In genomic region chr10:32329061-32329460, GRCh38 we compare ENCODE assay signal across 21 cellular contexts. TPM values are rescaled to one million over a fixed set of nuclear protein-coding genes. Genes with fewer than 3 reads are reported as not detected.
A peak's percentile ranks its signal among the peaks of the same experiment; 100 is the strongest.
DNase-seq lines count a peak whose midpoint lies in the region; ATAC-seq, FAIRE-seq and TF ChIP-seq lines count a peak whose summit lies in the region.
"Had no signal": no experiment of that assay in that cellular context is flagged by ENCODE, and none has a peak within 500 bp of the region (broad histone marks: within the 10 kb centered on the region; RNA-seq: fewer than 3 reads in every experiment).

No MANE protein-coding gene starts in this region.

- no peak overlapping the region for H3K4me3 Mint-ChIP-seq in activated naive CD4-positive, alpha-beta T cell treated with anti-CD3 and anti-CD28 coated beads, Interleukin-2, amount 10 ng/mL, durations not matched to agents 7 days and 5 days
- no peak overlapping the region for H3K4me3 Mint-ChIP-seq in activated CD8-positive, alpha-beta T cell treated with anti-CD3 and anti-CD28 coated beads for 36 hours
- peak overlapping the region in 4 of 5 donors; percentile 30 to 41 (median 36) for H3K4me3 Mint-ChIP-seq in immature natural killer cell
- H3K4me3 Mint-ChIP-seq in stimulated activated effector memory CD8-positive, alpha-beta T cell treated with anti-CD3 and anti-CD28 coated beads, Interleukin-12 subunit alpha, Interleukin-12 subunit beta, amount 100 ng/mL, for 72 hours: peak overlapping the region; percentile 58
- H3K4me3 Mint-ChIP-seq: neural crest cell; T-helper 2 cell treated with Interferon-gamma antibody and Interleukin-4, amounts not matched to agents 5 μg/mL and 100 μg/mL, for 36 hours had no signal

- no peak overlapping the region for H3K27ac ChIP-seq in esophagus squamous epithelium

- TF ChIP-seq POLR2A in esophagus squamous epithelium (IDR thresholded peaks at IDR 0.05): no peak

- POLR2A ChIA-PET in activated CD8-positive, alpha-beta T cell treated with anti-CD3 and anti-CD28 coated beads for 36 hours (lab: Charles Lee): interaction anchor here (0.6 to 2.2 kb wide), 6 partner anchors 8 to 567 kb away, joined by 3 to 8 read pairs (median 6); no protein-coding TSS in a partner anchor

- no peak for FAIRE-seq in D721Med (lab: Jason Lieb, UNC)
- FAIRE-seq: H1, HepG2 had no signal

- no peaks in the 10 kb centered on the region for H3K9me3 Mint-ChIP-seq in activated naive CD4-positive, alpha-beta T cell treated with anti-CD3 and anti-CD28 coated beads, Interleukin-2, amount 50 U/mL, for 72 hours
- H3K9me3 Mint-ChIP-seq in activated naive CD4-positive, alpha-beta T cell treated with anti-CD3 and anti-CD28 coated beads, Interleukin-2, amount 10 ng/mL, durations not matched to agents 7 days and 5 days: no peaks in the 10 kb centered on the region
- H3K9me3 Mint-ChIP-seq in activated CD8-positive, alpha-beta T cell treated with anti-CD3 and anti-CD28 coated beads for 36 hours: no peaks in the 10 kb centered on the region
- H3K9me3 Mint-ChIP-seq in immature natural killer cell: no peaks in the 10 kb centered on the region
- H3K9me3 Mint-ChIP-seq in stimulated activated effector memory CD8-positive, alpha-beta T cell treated with anti-CD3 and anti-CD28 coated beads, Interleukin-12 subunit alpha, Interleukin-12 subunit beta, amount 100 ng/mL, for 72 hours: no peaks in the 10 kb centered on the region
- H3K9me3 Mint-ChIP-seq: neural crest cell; T-helper 2 cell treated with Interferon-gamma antibody and Interleukin-4, amounts not matched to agents 5 μg/mL and 100 μg/mL, for 36 hours had no signal

- TF ChIP-seq CTCF in activated CD8-positive, alpha-beta T cell treated with anti-CD3 and anti-CD28 coated beads for 36 hours (IDR thresholded peaks at IDR 0.05): no peak
- no peak for TF ChIP-seq CTCF in D721Med (IDR thresholded peaks at IDR 0.05; ENCODE audit: insufficient read depth, missing control alignments)
- no peak for TF ChIP-seq CTCF in esophagus squamous epithelium (IDR thresholded peaks at IDR 0.05)

- no peak for DNase-seq in activated naive CD4-positive, alpha-beta T cell treated with anti-CD3 and anti-CD28 coated beads, Interleukin-2, amount 50 U/mL, for 72 hours (ENCODE audit: low spot score in 2 of 2)
- no peak for DNase-seq in activated naive CD4-positive, alpha-beta T cell treated with anti-CD3 and anti-CD28 coated beads, Interleukin-2, amount 10 ng/mL, durations not matched to agents 7 days and 5 days
- DNase-seq in activated CD8-positive, alpha-beta T cell treated with anti-CD3 and anti-CD28 coated beads for 36 hours: no peak
- DNase-seq in immature natural killer cell: no peak
- no peak for DNase-seq in stimulated activated effector memory CD8-positive, alpha-beta T cell treated with anti-CD3 and anti-CD28 coated beads, Interleukin-12 subunit alpha, Interleukin-12 subunit beta, amount 100 ng/mL, for 72 hours (ENCODE audit: low spot score in 2 of 2)
- no peak for DNase-seq in D721Med (ENCODE audit: insufficient read length, low spot score)
- no peak for DNase-seq in NCI-H748 (lab: John Stamatoyannopoulos, UW; ENCODE audit: unreplicated experiment)
- no peak for DNase-seq in esophagus squamous epithelium (lab: John Stamatoyannopoulos, UW)
- DNase-seq: activated CD4-positive, CD25-positive, alpha-beta regulatory T cell; activated CD8-positive, alpha-beta memory T cell treated with anti-CD3 and anti-CD28 coated beads, Interleukin-2, amount 50 U/mL, for 4 hours; Caco-2; caudate nucleus; mammary epithelial cell; MG63; NCI-H146; NCI-H82; PC-3 had no signal

- H3K4me1 ChIP-seq in esophagus squamous epithelium: peaks cover 5 to 96% (median 65%) of the 10 kb centered on the region in 3 donors

- H3K27me3 ChIP-seq in esophagus squamous epithelium: no peaks in the 10 kb centered on the region
- H3K27me3 ChIP-seq: MG63 had no signal

- no peak overlapping the region for H3K4me3 ChIP-seq in esophagus squamous epithelium
- H3K4me3 ChIP-seq: MG63 had no signal

- 67% methylated on average over 1 of the region's 1 CpG; no CpG with 5 or more reads in 1 of the 2 donors for WGBS in esophagus squamous epithelium, 2 donors

- peak overlapping the region; percentile 69 to 82 for H3K27ac Mint-ChIP-seq in activated naive CD4-positive, alpha-beta T cell treated with anti-CD3 and anti-CD28 coated beads, Interleukin-2, amount 50 U/mL, for 72 hours
- H3K27ac Mint-ChIP-seq in activated naive CD4-positive, alpha-beta T cell treated with anti-CD3 and anti-CD28 coated beads, Interleukin-2, amount 10 ng/mL, durations not matched to agents 7 days and 5 days: no peak overlapping the region
- H3K27ac Mint-ChIP-seq in activated CD8-positive, alpha-beta T cell treated with anti-CD3 and anti-CD28 coated beads for 36 hours: peak overlapping the region; percentile 76
- peak overlapping the region; percentile 19 to 93 (median 76) for H3K27ac Mint-ChIP-seq in immature natural killer cell
- peak overlapping the region; percentile 54 for H3K27ac Mint-ChIP-seq in stimulated activated effector memory CD8-positive, alpha-beta T cell treated with anti-CD3 and anti-CD28 coated beads, Interleukin-12 subunit alpha, Interleukin-12 subunit beta, amount 100 ng/mL, for 72 hours
- H3K27ac Mint-ChIP-seq: T-helper 2 cell treated with Interferon-gamma antibody and Interleukin-4, amounts not matched to agents 5 μg/mL and 100 μg/mL, for 36 hours had no signal

- no peaks in the 10 kb centered on the region for H3K36me3 ChIP-seq in esophagus squamous epithelium

- no peaks in the 10 kb centered on the region for H3K27me3 Mint-ChIP-seq in activated naive CD4-positive, alpha-beta T cell treated with anti-CD3 and anti-CD28 coated beads, Interleukin-2, amount 10 ng/mL, durations not matched to agents 7 days and 5 days
- H3K27me3 Mint-ChIP-seq in activated CD8-positive, alpha-beta T cell treated with anti-CD3 and anti-CD28 coated beads for 36 hours: no peaks in the 10 kb centered on the region
- peaks cover 0 to 3% (median 2%) of the 10 kb centered on the region in 3 donors for H3K27me3 Mint-ChIP-seq in immature natural killer cell (ENCODE audit: low read depth in 3 of 3)

- CTCF ChIA-PET in activated naive CD4-positive, alpha-beta T cell treated with anti-CD3 and anti-CD28 coated beads, Interleukin-2, amount 10 ng/mL, durations not matched to agents 7 days and 5 days (lab: Charles Lee): interaction anchor here (2.1 kb wide), 1 partner anchor 11 kb away, joined by 4 read pairs; no protein-coding TSS in a partner anchor
- CTCF ChIA-PET in activated CD8-positive, alpha-beta T cell treated with anti-CD3 and anti-CD28 coated beads for 36 hours (lab: Charles Lee): interaction anchor here (1.0 to 1.9 kb wide), 5 partner anchors 9 to 72 kb away, joined by 4 to 9 read pairs (median 5); no protein-coding TSS in a partner anchor

- peaks cover 74% of the 10 kb centered on the region for H3K4me1 Mint-ChIP-seq in activated naive CD4-positive, alpha-beta T cell treated with anti-CD3 and anti-CD28 coated beads, Interleukin-2, amount 10 ng/mL, durations not matched to agents 7 days and 5 days
- H3K4me1 Mint-ChIP-seq in activated CD8-positive, alpha-beta T cell treated with anti-CD3 and anti-CD28 coated beads for 36 hours (ENCODE audit: low read depth): peaks cover 84% of the 10 kb centered on the region
- H3K4me1 Mint-ChIP-seq in immature natural killer cell: peaks cover 91 to 95% of the 10 kb centered on the region in 2 donors
- peaks cover 61% of the 10 kb centered on the region for H3K4me1 Mint-ChIP-seq in stimulated activated effector memory CD8-positive, alpha-beta T cell treated with anti-CD3 and anti-CD28 coated beads, Interleukin-12 subunit alpha, Interleukin-12 subunit beta, amount 100 ng/mL, for 72 hours

- H3K36me3 Mint-ChIP-seq in activated naive CD4-positive, alpha-beta T cell treated with anti-CD3 and anti-CD28 coated beads, Interleukin-2, amount 50 U/mL, for 72 hours: peaks cover 0 to 8% of the 10 kb centered on the region in 2 donors
- peaks cover 21% of the 10 kb centered on the region for H3K36me3 Mint-ChIP-seq in activated naive CD4-positive, alpha-beta T cell treated with anti-CD3 and anti-CD28 coated beads, Interleukin-2, amount 10 ng/mL, durations not matched to agents 7 days and 5 days
- peaks cover 26% of the 10 kb centered on the region for H3K36me3 Mint-ChIP-seq in activated CD8-positive, alpha-beta T cell treated with anti-CD3 and anti-CD28 coated beads for 36 hours (ENCODE audit: low read depth)
- peaks cover 0 to 3% (median 0%) of the 10 kb centered on the region in 3 donors for H3K36me3 Mint-ChIP-seq in immature natural killer cell
- peaks cover 40% of the 10 kb centered on the region for H3K36me3 Mint-ChIP-seq in stimulated activated effector memory CD8-positive, alpha-beta T cell treated with anti-CD3 and anti-CD28 coated beads, Interleukin-12 subunit alpha, Interleukin-12 subunit beta, amount 100 ng/mL, for 72 hours

- H3K9me3 ChIP-seq in esophagus squamous epithelium: no peaks in the 10 kb centered on the region
- H3K9me3 ChIP-seq: Caco-2, MG63 had no signal

- intact Hi-C loops in activated CD8-positive, alpha-beta T cell treated with anti-CD3 and anti-CD28 coated beads for 36 hours (cut with micrococcal nuclease): no loop called here
- intact Hi-C loops in esophagus squamous epithelium (cut with DNase I): no loop called here

- no peak for ATAC-seq in activated naive CD4-positive, alpha-beta T cell treated with anti-CD3 and anti-CD28 coated beads, Interleukin-2, amount 50 U/mL, for 72 hours
- no peak for ATAC-seq in activated CD8-positive, alpha-beta T cell treated with anti-CD3 and anti-CD28 coated beads for 36 hours
- no peak for ATAC-seq in stimulated activated effector memory CD8-positive, alpha-beta T cell treated with anti-CD3 and anti-CD28 coated beads, Interleukin-12 subunit alpha, Interleukin-12 subunit beta, amount 100 ng/mL, for 72 hours
- ATAC-seq: PC-3 had no signal

RNA-seq across cellular contexts. Expression of gene EPC1, which starts 17.9 kb away (rescaled TPM):
- 10 to 100 TPM; 28.3 to 40.2 TPM for total RNA-seq in activated naive CD4-positive, alpha-beta T cell treated with anti-CD3 and anti-CD28 coated beads, Interleukin-2, amount 50 U/mL, for 72 hours
- total RNA-seq in activated CD8-positive, alpha-beta T cell treated with anti-CD3 and anti-CD28 coated beads for 36 hours: 10 to 100 TPM; 33.0 to 33.9 TPM
- polyA plus RNA-seq in immature natural killer cell: 10 to 100 TPM; 43.1 to 63.4 (median 50.5) TPM
- total RNA-seq in esophagus squamous epithelium: 10 to 100 TPM; 12.3 to 31.7 (median 21.7) TPM

Comparison
In these comparisons a context has a peak if more than half of its experiments do, and no peak if none do; other contexts are left out.
1. H3K4me3 Mint-ChIP-seq: peak in immature natural killer cell (4 of 5) and stimulated activated effector memory CD8-positive, alpha-beta T cell treated with anti-CD3 and anti-CD28 coated beads, Interleukin-12 subunit alpha, Interleukin-12 subunit beta, amount 100 ng/mL, for 72 hours (single experiment); none in activated naive CD4-positive, alpha-beta T cell treated with anti-CD3 and anti-CD28 coated beads, Interleukin-2, amount 10 ng/mL, durations not matched to agents 7 days and 5 days (single experiment) and activated CD8-positive, alpha-beta T cell treated with anti-CD3 and anti-CD28 coated beads for 36 hours (single experiment).